15 cellular contexts compared by ENCODE assay signal in genomic region chr1:38194486-38194885, GRCh38.
DNase-seq lines count a peak whose midpoint lies in the region; ATAC-seq and TF ChIP-seq lines count a peak whose summit lies in the region.
"Had no signal": no experiment of that assay in that cellular context is flagged by ENCODE, and none has a peak within 500 bp of the region (broad histone marks: within the 10 kb centered on the region; RNA-seq: fewer than 3 reads in every experiment).

No MANE protein-coding gene starts in this region.

- ATAC-seq in lower lobe of right lung = peak; percentile 90 to 95
- ATAC-seq: PC-3 had no signal

- no peak overlapping the region for H3K4me3 ChIP-seq in lower lobe of right lung
- H3K4me3 ChIP-seq: MG63 had no signal

- CTCF ChIA-PET in activated naive CD4-positive, alpha-beta T cell treated with anti-CD3 and anti-CD28 coated beads, Interleukin-2, amount 10 ng/mL, durations not matched to agents 7 days and 5 days (lab: Charles Lee) = no interaction called here

- no peak overlapping the region for H3K27ac Mint-ChIP-seq in activated naive CD4-positive, alpha-beta T cell treated with anti-CD3 and anti-CD28 coated beads, Interleukin-2, amount 10 ng/mL, durations not matched to agents 7 days and 5 days
- H3K27ac Mint-ChIP-seq: H9 had no signal

- peaks cover 15% of the 10 kb centered on the region for H3K4me1 ChIP-seq in lower lobe of right lung

- peaks cover 52% of the 10 kb centered on the region for H3K27me3 Mint-ChIP-seq in activated naive CD4-positive, alpha-beta T cell treated with anti-CD3 and anti-CD28 coated beads, Interleukin-2, amount 10 ng/mL, durations not matched to agents 7 days and 5 days

- intact Hi-C loops in lower lobe of right lung (cut with DNase I) = no loop called here

- H3K9me3 Mint-ChIP-seq in activated naive CD4-positive, alpha-beta T cell treated with anti-CD3 and anti-CD28 coated beads, Interleukin-2, amount 10 ng/mL, durations not matched to agents 7 days and 5 days = no peaks in the 10 kb centered on the region

- H3K27ac ChIP-seq in lower lobe of right lung = no peak overlapping the region
- H3K27ac ChIP-seq: RWPE1 had no signal

- no peaks in the 10 kb centered on the region for H3K4me1 Mint-ChIP-seq in activated naive CD4-positive, alpha-beta T cell treated with anti-CD3 and anti-CD28 coated beads, Interleukin-2, amount 10 ng/mL, durations not matched to agents 7 days and 5 days

- no peak overlapping the region for H3K4me3 Mint-ChIP-seq in activated naive CD4-positive, alpha-beta T cell treated with anti-CD3 and anti-CD28 coated beads, Interleukin-2, amount 10 ng/mL, durations not matched to agents 7 days and 5 days
- H3K4me3 Mint-ChIP-seq: H9 had no signal

- no peak for TF ChIP-seq CTCF in lower lobe of right lung (IDR thresholded peaks at IDR 0.05)

- H3K36me3 Mint-ChIP-seq in activated naive CD4-positive, alpha-beta T cell treated with anti-CD3 and anti-CD28 coated beads, Interleukin-2, amount 10 ng/mL, durations not matched to agents 7 days and 5 days = no peaks in the 10 kb centered on the region

- DNase-seq in NCI-H510A treated with DMSO at 0.1 percent for 48 hours (lab: John Stamatoyannopoulos, UW) (peak; percentile 84), NCI-H510A (lab: John Stamatoyannopoulos, UW) (no peak), NCI-H69 (lab: John Stamatoyannopoulos, UW) (peak; percentile 54), lower lobe of right lung (peak; percentile 91), A172 (ENCODE audit: low spot score) (no peak), DMS114 treated with DMSO at 0.1 percent for 48 hours (lab: John Stamatoyannopoulos, UW; ENCODE audit: unreplicated experiment) (no peak)
- DNase-seq in activated naive CD4-positive, alpha-beta T cell treated with anti-CD3 and anti-CD28 coated beads, Interleukin-2, amount 10 ng/mL, durations not matched to agents 7 days and 5 days = no peak
- DNase-seq: C1 segment of cervical spinal cord, DMS53, H9, MG63, NCI-H1436, NCI-H2081, PC-3 had no signal

- no peaks in the 10 kb centered on the region for H3K27me3 ChIP-seq in lower lobe of right lung (ENCODE audit: low read depth)
- H3K27me3 ChIP-seq: MG63 had no signal

- H3K9me3 ChIP-seq in lower lobe of right lung = no peaks in the 10 kb centered on the region
- H3K9me3 ChIP-seq: MG63 had no signal

- no peaks in the 10 kb centered on the region for H3K36me3 ChIP-seq in lower lobe of right lung
- H3K36me3 ChIP-seq: MG63 had no signal

Comparison
In these comparisons a context has a peak if more than half of its experiments do, and no peak if none do; other contexts are left out.
1. DNase-seq: peak in NCI-H510A treated with DMSO at 0.1 percent for 48 hours (single experiment), NCI-H69 (single experiment) and lower lobe of right lung (single experiment); none in NCI-H510A (single experiment), A172 (single experiment), DMS114 treated with DMSO at 0.1 percent for 48 hours (single experiment) and activated naive CD4-positive, alpha-beta T cell treated with anti-CD3 and anti-CD28 coated beads, Interleukin-2, amount 10 ng/mL, durations not matched to agents 7 days and 5 days (single experiment).